ENCODE assay signal across 28 cellular contexts in genomic region chr10:12843296-12843945, GRCh38.
"Had no signal": no experiment of that assay in that cellular context is flagged by ENCODE, and none has a peak within 500 bp of the region (broad histone marks: within the 10 kb centered on the region; RNA-seq: fewer than 3 reads in every experiment).

No MANE protein-coding gene starts in this region.

- DNase-seq: central memory CD4-positive, alpha-beta T cell; cortex of kidney; effector memory CD4-positive, alpha-beta T cell; esophagus squamous epithelium; foreskin fibroblast; glutamatergic neuron; kidney; left cardiac atrium; left ventricle myocardium inferior; mesendoderm; naive thymus-derived CD4-positive, alpha-beta T cell; nucleus accumbens; pancreas; right lobe of liver; stimulated activated CD4-positive, alpha-beta T cell treated with anti-CD3 and anti-CD28 coated beads, Interleukin-2, amount 100 ng/mL, for 24 hours; stimulated activated CD4-positive, alpha-beta T cell treated with anti-CD3 and anti-CD28 coated beads, Interleukin-4, amount 100 ng/mL, for 4 hours; stimulated activated naive B cell treated with anti-CD40 and anti-IgM and Interleukin-4, amounts not matched to agents 10 μg/mL and 1 μg/mL and 100 μg/mL, for 72 hours; stomach; substantia nigra had no signal

- ATAC-seq: gastroesophageal sphincter; left cardiac atrium; naive thymus-derived CD4-positive, alpha-beta T cell; pancreas; right lobe of liver; stimulated activated naive B cell treated with anti-CD40 and anti-IgM and Interleukin-4, amounts not matched to agents 10 μg/mL and 1 μg/mL and 100 μg/mL, for 72 hours had no signal

- H3K27ac ChIP-seq: epithelial cell of prostate, gastroesophageal sphincter, left ventricle myocardium inferior, pancreas, right lobe of liver had no signal

- H3K4me3 ChIP-seq: esophagus squamous epithelium, gastroesophageal sphincter, left ventricle myocardium inferior, lung, pancreas, prostate gland, right lobe of liver, spleen, stomach, thoracic aorta had no signal

- H3K4me3 Mint-ChIP-seq: naive thymus-derived CD4-positive, alpha-beta T cell; neural crest cell; stimulated activated naive B cell treated with anti-CD40 and anti-IgM and Interleukin-4, amounts not matched to agents 10 μg/mL and 1 μg/mL and 100 μg/mL, for 72 hours; type B pancreatic cell had no signal

- FAIRE-seq: kidney, pancreas, urothelium cell line had no signal

- H3K4me1 Mint-ChIP-seq: naive thymus-derived CD4-positive, alpha-beta T cell; stimulated activated naive B cell treated with anti-CD40 and anti-IgM and Interleukin-4, amounts not matched to agents 10 μg/mL and 1 μg/mL and 100 μg/mL, for 72 hours had no signal

- H3K36me3 Mint-ChIP-seq: naive thymus-derived CD4-positive, alpha-beta T cell; stimulated activated naive B cell treated with anti-CD40 and anti-IgM and Interleukin-4, amounts not matched to agents 10 μg/mL and 1 μg/mL and 100 μg/mL, for 72 hours; type B pancreatic cell had no signal

- H3K4me1 ChIP-seq: pancreas, prostate gland had no signal

- H3K27me3 ChIP-seq: esophagus squamous epithelium, gastroesophageal sphincter, pancreas, right lobe of liver had no signal

- H3K9me3 Mint-ChIP-seq: naive thymus-derived CD4-positive, alpha-beta T cell; neural crest cell; stimulated activated naive B cell treated with anti-CD40 and anti-IgM and Interleukin-4, amounts not matched to agents 10 μg/mL and 1 μg/mL and 100 μg/mL, for 72 hours; type B pancreatic cell had no signal

- H3K36me3 ChIP-seq: esophagus squamous epithelium, gastroesophageal sphincter, left ventricle myocardium inferior, pancreas, prostate gland, right lobe of liver, spleen, stomach, thoracic aorta had no signal

- H3K9me3 ChIP-seq: esophagus squamous epithelium, gastroesophageal sphincter, left ventricle myocardium inferior, pancreas, prostate gland, right lobe of liver, spleen, stomach, thoracic aorta had no signal

- H3K27ac Mint-ChIP-seq: naive thymus-derived CD4-positive, alpha-beta T cell; stimulated activated naive B cell treated with anti-CD40 and anti-IgM and Interleukin-4, amounts not matched to agents 10 μg/mL and 1 μg/mL and 100 μg/mL, for 72 hours; type B pancreatic cell had no signal
